Comparison of ENCODE assay signal across 19 cellular contexts in the genomic region with DNA sequence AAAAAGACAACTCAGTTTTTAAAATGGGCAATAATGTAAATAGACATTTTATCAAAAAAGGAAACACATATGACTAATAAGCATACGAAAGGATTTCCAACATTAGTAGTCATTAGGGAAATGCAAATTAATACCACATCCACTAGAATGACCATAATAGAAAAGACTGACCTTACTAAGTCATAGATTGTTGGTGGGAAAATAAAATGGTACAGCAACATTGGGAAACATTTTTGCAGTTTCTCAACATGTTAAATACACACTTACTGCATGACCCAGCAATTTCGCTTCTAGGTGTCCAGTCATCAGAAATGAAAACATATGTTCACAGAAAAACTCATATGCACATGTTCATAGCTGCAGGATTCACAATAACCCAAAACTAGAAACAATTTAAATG. TPM values are rescaled to one million over a fixed set of nuclear protein-coding genes. Genes with fewer than 3 reads are reported as not detected.
"Had no signal": no experiment of that assay in that cellular context is flagged by ENCODE, and none has a peak within 500 bp of the region (broad histone marks: within the 10 kb centered on the region; RNA-seq: fewer than 3 reads in every experiment).

No MANE protein-coding gene starts in this region.

- H3K27ac ChIP-seq: ascending aorta, tibial nerve, vagina had no signal

- DNase-seq: activated CD4-positive, alpha-beta T cell treated with anti-CD3 and anti-CD28 coated beads, Interleukin-2, amount 50 U/mL, for 4 hours; activated naive CD4-positive, alpha-beta T cell treated with anti-CD3 and anti-CD28 coated beads for 36 hours; activated naive CD8-positive, alpha-beta T cell treated with anti-CD3 and anti-CD28 coated beads, Interleukin-2, amount 50 U/mL, for 24 hours; dermis blood vessel endothelial cell; effector memory CD8-positive, alpha-beta T cell; foreskin melanocyte; kidney glomerular epithelial cell; nephron progenitor cell; occipital lobe; stimulated activated CD4-positive, alpha-beta T cell treated with anti-CD3 and anti-CD28 coated beads, Interleukin-15, amount 100 ng/mL, for 24 hours; stimulated activated CD4-positive, alpha-beta T cell treated with anti-CD3 and anti-CD28 coated beads, Interleukin-4, amount 100 ng/mL, for 24 hours; stimulated activated naive CD4-positive, alpha-beta T cell; T-helper 9 cell had no signal

- H3K27me3 ChIP-seq: ascending aorta, breast epithelium, tibial nerve, vagina had no signal

- H3K36me3 ChIP-seq: ascending aorta, breast epithelium, tibial nerve, vagina had no signal

- H3K9me3 ChIP-seq: ascending aorta, breast epithelium, tibial nerve, vagina had no signal

- H3K4me1 ChIP-seq: breast epithelium had no signal

- H3K4me3 ChIP-seq: ascending aorta, breast epithelium, tibial nerve, vagina had no signal

- ATAC-seq: activated CD4-positive, CD25-positive, alpha-beta regulatory T cell treated with anti-CD3 and anti-CD28 coated beads, Interleukin-2, amount 50 U/mL, for 24 hours; activated naive CD8-positive, alpha-beta T cell treated with anti-CD3 and anti-CD28 coated beads, Interleukin-2, amount 50 U/mL, for 24 hours; effector memory CD8-positive, alpha-beta T cell had no signal

RNA-seq across cellular contexts. Expression of a gene that starts 29.9 kb away (rescaled TPM):
- total RNA-seq: activated naive CD4-positive, alpha-beta T cell treated with anti-CD3 and anti-CD28 coated beads for 36 hours; activated T-helper 2 cell treated with anti-CD3 and anti-CD28 coated beads, Interferon-gamma antibody, Interleukin-2, Interleukin-4, amounts not matched to agents 10 μg/mL and 5 μg/mL and 100 μg/mL, durations not matched to agents 14 hours and 24 hours and 36 hours; ascending aorta had no signal
